ENCODE assay signal across 24 cellular contexts in the genomic region with DNA sequence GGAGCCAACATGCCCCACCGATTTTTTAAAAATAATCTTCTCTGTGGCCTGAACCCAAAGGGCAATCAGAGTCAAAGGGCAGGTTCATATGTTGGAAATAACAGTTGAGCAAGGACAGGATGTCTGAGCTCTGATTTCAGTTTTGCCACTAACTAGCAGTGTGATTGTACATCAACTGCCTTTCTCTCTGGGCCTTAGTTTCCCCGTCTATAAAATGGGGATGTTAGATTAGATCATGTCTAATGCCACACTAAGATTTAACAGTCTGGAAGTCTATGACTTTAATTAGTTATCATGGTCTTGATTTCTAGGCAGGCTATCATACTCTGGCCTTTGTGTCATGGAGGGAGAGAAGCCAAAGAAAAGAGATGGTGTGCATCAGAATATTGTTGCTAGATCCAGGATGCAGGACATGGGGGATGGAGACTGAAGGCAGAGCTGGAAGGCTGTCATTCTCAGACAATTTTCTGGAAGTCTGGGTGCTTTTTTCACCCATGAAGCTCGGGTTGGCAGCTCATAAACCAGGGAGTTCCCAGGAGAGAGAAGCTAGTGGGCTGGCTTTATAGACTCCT. TPM values are rescaled to one million over a fixed set of nuclear protein-coding genes. Genes with fewer than 3 reads are reported as not detected.
A peak's percentile ranks its signal among the peaks of the same experiment; 100 is the strongest.
DNase-seq lines count a peak whose midpoint lies in the region; ATAC-seq, FAIRE-seq and TF ChIP-seq lines count a peak whose summit lies in the region.
"Had no signal": no experiment of that assay in that cellular context is flagged by ENCODE, and none has a peak within 500 bp of the region (broad histone marks: within the 10 kb centered on the region; RNA-seq: fewer than 3 reads in every experiment).

No MANE protein-coding gene starts in this region.

- H2AFZ ChIP-seq in keratinocyte (ENCODE audit: control insufficient read depth, low read length) (no peak overlapping the region), smooth muscle cell (ENCODE audit: low read depth) (no peak overlapping the region)

- H3K36me3 ChIP-seq in keratinocyte (ENCODE audit: control insufficient read depth in 2 of 2, extremely low read depth in 1 of 2, insufficient read depth in 2 of 2, low read length in 2 of 2) (no peaks in the 10 kb centered on the region), smooth muscle cell (ENCODE audit: low read depth) (no peaks in the 10 kb centered on the region)
- H3K36me3 ChIP-seq: gastrocnemius medialis, SJSA1, stomach had no signal

- ATAC-seq in omental fat pad (ENCODE audit: low FRiP score): no peak
- ATAC-seq in HG03378 (IDR thresholded peaks at IDR 0.05; ENCODE audit: unreplicated experiment): no peak
- ATAC-seq: gastrocnemius medialis, natural killer cell, psoas muscle, T-helper 17 cell had no signal

- H3K9me1 ChIP-seq in keratinocyte (ENCODE audit: control insufficient read depth, extremely low read depth, insufficient read depth, low read length): no peaks in the 10 kb centered on the region

- peak overlapping the region; percentile 14 for H3K9ac ChIP-seq in keratinocyte (ENCODE audit: control insufficient read depth, extremely low read depth, insufficient read depth, low read length)
- no peak overlapping the region for H3K9ac ChIP-seq in smooth muscle cell (ENCODE audit: low read depth)

- no peak overlapping the region for H3K4me3 Mint-ChIP-seq in Calu3 (ENCODE audit: low read depth, unreplicated experiment)
- H3K4me3 Mint-ChIP-seq: CD14-positive monocyte, mesothelial cell of epicardium, natural killer cell, T-helper 17 cell had no signal

- dilution Hi-C loops in keratinocyte (cut with MboI; ENCODE audit: extremely low pct_ligation_motif_present, low sequenced_read_pairs): no loop called here

- intact Hi-C loops in Calu3 (cut with micrococcal nuclease; ENCODE audit: unreplicated experiment): no loop called here

- H3K4me1 ChIP-seq in keratinocyte (ENCODE audit: control insufficient read depth, extremely low read depth, insufficient read depth, low read length) (peaks cover 54% of the 10 kb centered on the region), smooth muscle cell (ENCODE audit: low read depth) (peaks cover 25% of the 10 kb centered on the region)

- WGBS in smooth muscle cell (ENCODE audit: low lambda C conversion rate): 90% methylated on average over 3 of the region's 3 CpGs

- peak overlapping the region; percentile 25; the same call in 1 of the 2 replicates for H3K27ac ChIP-seq in VCaP
- H3K27ac ChIP-seq in keratinocyte (ENCODE audit: control insufficient read depth, insufficient read depth, low read length): peak overlapping the region; percentile 71
- H3K27ac ChIP-seq in smooth muscle cell (ENCODE audit: low read depth): peak overlapping the region; percentile 76
- H3K27ac ChIP-seq: gastrocnemius medialis, psoas muscle, SJSA1 had no signal

- no peak overlapping the region for H3K4me3 ChIP-seq in keratinocyte (ENCODE audit: control insufficient read depth in 2 of 3, extremely low read depth in 1 of 3, insufficient read depth in 2 of 3, low read depth in 1 of 3, low read length in 3 of 3)
- no peak overlapping the region for H3K4me3 ChIP-seq in smooth muscle cell
- H3K4me3 ChIP-seq: gastrocnemius medialis, psoas muscle, SJSA1, stomach had no signal

- no peak for FAIRE-seq in keratinocyte (lab: Jason Lieb, UNC)
- FAIRE-seq: H1, HTR-8/SVneo, urothelium cell line had no signal

- peaks cover 76% of the 10 kb centered on the region for H3K4me1 Mint-ChIP-seq in Calu3 (ENCODE audit: low read depth, unreplicated experiment)

- no peak for DNase-seq in Calu3
- no peak for DNase-seq in keratinocyte (ENCODE audit: low read depth, low spot score)
- no peak for DNase-seq in smooth muscle cell (lab: John Stamatoyannopoulos, UW; ENCODE audit: unreplicated experiment)
- no peak for DNase-seq in GM19240 (ENCODE audit: insufficient read length, low spot score)
- no peak for DNase-seq in activated CD4-positive, CD25-positive, alpha-beta regulatory T cell treated with anti-CD3 and anti-CD28 coated beads, Interleukin-2, amount 50 U/mL, for 72 hours
- no peak for DNase-seq in omental fat pad (ENCODE audit: low spot score)
- DNase-seq: activated CD4-positive, alpha-beta T cell treated with anti-CD3 and anti-CD28 coated beads, Interleukin-2, amount 50 U/mL, for 48 hours; activated T-cell treated with anti-CD3 and anti-CD28 coated beads for 4 hours; amniotic stem cell; gastrocnemius medialis; natural killer cell; OCI-M1; psoas muscle; stimulated activated CD4-positive, alpha-beta T cell treated with anti-CD3 and anti-CD28 coated beads, Interleukin-4, amount 100 ng/mL, for 1 hour; T-helper 17 cell had no signal

- H3K79me2 ChIP-seq in keratinocyte (ENCODE audit: control insufficient read depth, insufficient read depth, low read length): no peaks in the 10 kb centered on the region
- no peaks in the 10 kb centered on the region for H3K79me2 ChIP-seq in smooth muscle cell (ENCODE audit: low read depth)

- H3F3A ChIP-seq in smooth muscle cell (ENCODE audit: low read depth): peaks cover 6% of the 10 kb centered on the region

- CTCF ChIA-PET in Calu3 (lab: Charles Lee): interaction anchor here (0.6 to 2.0 kb wide), 8 partner anchors 10 to 1896 kb away, joined by 3 to 8 read pairs (median 5); no protein-coding TSS in a partner anchor

- no peaks in the 10 kb centered on the region for H3K27me3 Mint-ChIP-seq in Calu3 (ENCODE audit: unreplicated experiment)

- peaks cover 16% of the 10 kb centered on the region for H3K36me3 Mint-ChIP-seq in Calu3 (ENCODE audit: insufficient read depth, unreplicated experiment)
- H3K36me3 Mint-ChIP-seq: CD14-positive monocyte, mesothelial cell of epicardium, natural killer cell had no signal

- H3K27me3 ChIP-seq in keratinocyte (ENCODE audit: control insufficient read depth, extremely low read depth, insufficient read depth, low read length) (no peaks in the 10 kb centered on the region), smooth muscle cell (ENCODE audit: low read depth) (no peaks in the 10 kb centered on the region)
- H3K27me3 ChIP-seq: gastrocnemius medialis, SJSA1, stomach had no signal

- no peaks in the 10 kb centered on the region for H3K9me3 Mint-ChIP-seq in Calu3 (ENCODE audit: low read depth, unreplicated experiment)
- H3K9me3 Mint-ChIP-seq: CD14-positive monocyte, mesothelial cell of epicardium, natural killer cell had no signal

- H3K27ac Mint-ChIP-seq in Calu3 (ENCODE audit: unreplicated experiment): peak overlapping the region; percentile 84
- H3K27ac Mint-ChIP-seq: CD14-positive monocyte, natural killer cell, T-helper 17 cell had no signal

- no TSS peak for BruUV-seq in Calu3 (replicated peaks; lab: Mats Ljungman, UMichigan)

- H3K4me2 ChIP-seq in keratinocyte (ENCODE audit: control insufficient read depth, extremely low read depth, insufficient read depth, low read depth, low read length) (no peak overlapping the region), smooth muscle cell (no peak overlapping the region)

- H4K20me1 ChIP-seq in keratinocyte (ENCODE audit: control insufficient read depth, extremely low read depth, insufficient read depth, low read length) (no peaks in the 10 kb centered on the region), smooth muscle cell (ENCODE audit: low read depth) (no peaks in the 10 kb centered on the region)

- TF ChIP-seq CTCF in Calu3 (IDR thresholded peaks at IDR 0.05; ENCODE audit: unreplicated experiment): no peak
- no peak for TF ChIP-seq CTCF in VCaP (conservative IDR thresholded peaks at IDR 0.05)
- no peak for TF ChIP-seq CTCF in keratinocyte (optimal IDR thresholded peaks at IDR 0.05 in 1 of 3, IDR thresholded peaks at IDR 0.05 in 1 of 3, conservative IDR thresholded peaks at IDR 0.05 in 1 of 3; ENCODE audit: extremely low read depth in 1 of 3, insufficient read depth in 2 of 3, low read length in 3 of 3)
- no peak for TF ChIP-seq CTCF in smooth muscle cell (IDR thresholded peaks at IDR 0.05; ENCODE audit: borderline replicate concordance, insufficient read depth, poor library complexity, severe bottlenecking)
- TF ChIP-seq CTCF in omental fat pad (IDR thresholded peaks at IDR 0.05): no peak

- H3K9me3 ChIP-seq in keratinocyte (ENCODE audit: control insufficient read depth, low read depth, low read length) (peaks cover 3% of the 10 kb centered on the region), smooth muscle cell (replicated peaks; ENCODE audit: low read depth) (no peaks in the 10 kb centered on the region)
- H3K9me3 ChIP-seq: gastrocnemius medialis, psoas muscle, SJSA1, stomach had no signal

RNA-seq across cellular contexts. Expression of gene IER5, which starts 28.4 kb away (rescaled TPM):
- total RNA-seq in Calu3 (2022): 11.4 and 12.2 TPM in 2 replicates
- polyA plus RNA-seq in keratinocyte: 18.1 to 22.5 TPM (median 20.0 TPM) in 3 replicates
- polyA plus RNA-seq in keratinocyte (2011; ENCODE audit: low read depth): 27.9 TPM
- 8.6 and 9.8 TPM in 2 replicates for polyA plus RNA-seq in keratinocyte (2011; cell fraction: cytosol; rRNA removed)
- polyA plus RNA-seq in keratinocyte (2011; cell fraction: nucleus; rRNA removed): 32.8 and 33.5 TPM in 2 replicates
- 23.4 and 50.4 TPM in 2 replicates for polyA plus RNA-seq in keratinocyte (2012; ENCODE audit: low replicate concordance)
- 11.6 to 12.8 TPM (median 12.6 TPM) in 3 replicates for polyA minus RNA-seq in keratinocyte
- polyA minus RNA-seq in keratinocyte (2011; cell fraction: cytosol; rRNA and poly(A)+ RNA removed): 27.2 TPM
- polyA minus RNA-seq in keratinocyte (2011; cell fraction: nucleus; rRNA and poly(A)+ RNA removed): 23.8 and 28.0 TPM in 2 replicates
- total RNA-seq in smooth muscle cell: 32.6 and 35.1 TPM in 2 replicates
- 39.9 and 56.2 TPM in 2 replicates for polyA plus RNA-seq in smooth muscle cell
- total RNA-seq in omental fat pad: 10 to 100 TPM in 2 of 4 donors, 1 to 10 TPM in 2; 6.7 to 45.4 (median 19.5) TPM

Comparison
In these comparisons a context has a peak if more than half of its experiments do, and no peak if none do; other contexts are left out.
1. H3K27ac ChIP-seq: peak in every context shown above with its lines; median percentile 76 in smooth muscle cell; 71 in keratinocyte; 25 in VCaP.